8 cellular contexts compared by ENCODE assay signal in the genomic region with DNA sequence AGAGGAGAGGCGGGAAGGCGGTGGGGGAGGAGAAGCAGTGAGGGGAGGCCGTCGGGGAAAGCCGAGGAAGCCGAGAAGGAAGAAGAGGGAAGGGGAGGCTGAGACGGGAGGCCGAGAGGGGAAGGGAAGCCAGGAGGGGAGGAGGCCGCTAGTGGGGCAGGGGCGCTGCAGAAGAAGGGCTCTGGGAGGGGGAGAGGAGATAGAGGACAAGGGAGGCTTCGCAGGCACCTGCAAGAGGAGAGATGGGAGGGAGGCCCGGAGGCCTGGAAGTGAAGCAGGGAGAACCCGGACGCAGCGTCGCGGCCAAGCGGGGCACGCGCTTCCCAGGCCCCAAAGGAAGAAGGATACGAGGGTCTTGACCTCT. TPM values are rescaled to one million over a fixed set of nuclear protein-coding genes. Genes with fewer than 3 reads are reported as not detected.
DNase-seq lines count a peak whose midpoint lies in the region; ATAC-seq and TF ChIP-seq lines count a peak whose summit lies in the region.

No MANE protein-coding gene starts in this region.

- H3K27ac ChIP-seq in heart right ventricle = peak overlapping the region; percentile 85 to 98 (median 92)

- peak; percentile 63 for DNase-seq in DMS 273 (lab: John Stamatoyannopoulos, UW; ENCODE audit: unreplicated experiment)
- DNase-seq in DMS 273 treated with DMSO at 0.1 percent for 48 hours (lab: John Stamatoyannopoulos, UW) = no peak
- DNase-seq in activated CD8-positive, alpha-beta T cell treated with anti-CD3 and anti-CD28 coated beads for 36 hours = no peak
- no peak for DNase-seq in heart right ventricle
- no peak for DNase-seq in skeletal muscle cell (ENCODE audit: low read depth)

- peak overlapping the region; percentile 44 to 80 (median 72) for H3K4me3 ChIP-seq in heart right ventricle
- H3K4me3 ChIP-seq in skeletal muscle cell (ENCODE audit: low read depth, low read length) = peak overlapping the region; percentile 61

- peaks cover 17% of the 10 kb centered on the region for H3K27me3 Mint-ChIP-seq in activated CD8-positive, alpha-beta T cell treated with anti-CD3 and anti-CD28 coated beads for 36 hours

- H3K4me1 ChIP-seq in heart right ventricle = peaks cover 3 to 37% (median 21%) of the 10 kb centered on the region in 9 donors

- peaks cover 29% of the 10 kb centered on the region for H3K4me1 Mint-ChIP-seq in activated CD8-positive, alpha-beta T cell treated with anti-CD3 and anti-CD28 coated beads for 36 hours (ENCODE audit: low read depth)

- peak overlapping the region; percentile 78 for H3K4me3 Mint-ChIP-seq in activated CD8-positive, alpha-beta T cell treated with anti-CD3 and anti-CD28 coated beads for 36 hours

- peak overlapping the region; percentile 86 for H3K27ac Mint-ChIP-seq in activated CD8-positive, alpha-beta T cell treated with anti-CD3 and anti-CD28 coated beads for 36 hours

- H3K36me3 ChIP-seq in heart right ventricle = peaks cover 0 to 5% (median 0%) of the 10 kb centered on the region in 9 donors

- intact Hi-C loops in activated CD8-positive, alpha-beta T cell treated with anti-CD3 and anti-CD28 coated beads for 36 hours (cut with micrococcal nuclease) = no loop called here
- intact Hi-C loops in heart right ventricle (cut with DNase I) = loop anchor here in 3 of 10 donors (1.0 to 2.0 kb wide), 3 partner anchors 25 to 27 kb away; no protein-coding TSS in a partner anchor

- POLR2A ChIA-PET in activated CD8-positive, alpha-beta T cell treated with anti-CD3 and anti-CD28 coated beads for 36 hours (lab: Charles Lee) = interaction anchor here (0.7 to 1.1 kb wide), 6 partner anchors 9 to 39 kb away, joined by 3 to 5 read pairs (median 3); no protein-coding TSS in a partner anchor

- CTCF ChIA-PET in activated CD8-positive, alpha-beta T cell treated with anti-CD3 and anti-CD28 coated beads for 36 hours (lab: Charles Lee) = interaction anchor here (1.0 to 4.8 kb wide), 3 partner anchors 9 to 464 kb away, joined by 3 to 35 read pairs (median 8); no protein-coding TSS in a partner anchor

- H3K27me3 ChIP-seq in heart right ventricle = peaks cover 0 to 17% (median 0%) of the 10 kb centered on the region in 7 donors

- no peaks in the 10 kb centered on the region for H3K9me3 ChIP-seq in heart right ventricle

- ATAC-seq in HG03066 (IDR thresholded peaks at IDR 0.05; ENCODE audit: low read depth, unreplicated experiment) (peak; percentile 3), heart right ventricle (peak in 1 of 8 donors; percentile 1), GM19463 (IDR thresholded peaks at IDR 0.05; ENCODE audit: unreplicated experiment) (no peak), HG03565 (IDR thresholded peaks at IDR 0.05; ENCODE audit: unreplicated experiment) (no peak)
- peak; percentile 4 for ATAC-seq in activated CD8-positive, alpha-beta T cell treated with anti-CD3 and anti-CD28 coated beads for 36 hours

- no peaks in the 10 kb centered on the region for H3K9me3 Mint-ChIP-seq in activated CD8-positive, alpha-beta T cell treated with anti-CD3 and anti-CD28 coated beads for 36 hours

- 5 to 9% methylated on average over 21 of the region's 21 CpGs for WGBS in heart right ventricle, 2 donors

- TF ChIP-seq CTCF in activated CD8-positive, alpha-beta T cell treated with anti-CD3 and anti-CD28 coated beads for 36 hours (IDR thresholded peaks at IDR 0.05) = no peak
- no peak for TF ChIP-seq CTCF in heart right ventricle (IDR thresholded peaks at IDR 0.05)

- H3K36me3 Mint-ChIP-seq in activated CD8-positive, alpha-beta T cell treated with anti-CD3 and anti-CD28 coated beads for 36 hours (ENCODE audit: low read depth) = peaks cover 6% of the 10 kb centered on the region

RNA-seq across cellular contexts. Expression of a gene that starts 2.3 kb away (rescaled TPM):
- total RNA-seq in activated CD8-positive, alpha-beta T cell treated with anti-CD3 and anti-CD28 coated beads for 36 hours = 10 to 100 TPM; 21.0 to 21.7 TPM
- 1 to 10 TPM; 3.1 to 8.6 (median 4.8) TPM for total RNA-seq in heart right ventricle
- polyA plus RNA-seq in heart right ventricle = 10 to 100 TPM in 1 of 2 donors, 1 to 10 TPM in 1; 7.3 to 10.0 TPM

RNA-seq across cellular contexts. Expression of a gene that starts 41.6 kb away (rescaled TPM):
- 100 to 1,000 TPM; 165 to 180 TPM for total RNA-seq in activated CD8-positive, alpha-beta T cell treated with anti-CD3 and anti-CD28 coated beads for 36 hours
- total RNA-seq in heart right ventricle = 10 to 100 TPM; 12.6 to 33.3 (median 18.8) TPM
- polyA plus RNA-seq in heart right ventricle = 10 to 100 TPM in 1 of 2 donors, 1 to 10 TPM in 1; 6.1 to 25.2 TPM

Comparison
In these comparisons a context has a peak if more than half of its experiments do, and no peak if none do; other contexts are left out.
1. ATAC-seq: peak in HG03066 (single experiment) and activated CD8-positive, alpha-beta T cell treated with anti-CD3 and anti-CD28 coated beads for 36 hours (single experiment); none in GM19463 (single experiment) and HG03565 (single experiment).
2. RNA of a gene that starts 41.6 kb away (total RNA-seq): 165 to 180 TPM in activated CD8-positive, alpha-beta T cell treated with anti-CD3 and anti-CD28 coated beads for 36 hours; 12.6 to 33.3 TPM in heart right ventricle; every median in the first group is over 4 times any median in the second.